ENCODE assay signal across 8 cellular contexts in the genomic region with DNA sequence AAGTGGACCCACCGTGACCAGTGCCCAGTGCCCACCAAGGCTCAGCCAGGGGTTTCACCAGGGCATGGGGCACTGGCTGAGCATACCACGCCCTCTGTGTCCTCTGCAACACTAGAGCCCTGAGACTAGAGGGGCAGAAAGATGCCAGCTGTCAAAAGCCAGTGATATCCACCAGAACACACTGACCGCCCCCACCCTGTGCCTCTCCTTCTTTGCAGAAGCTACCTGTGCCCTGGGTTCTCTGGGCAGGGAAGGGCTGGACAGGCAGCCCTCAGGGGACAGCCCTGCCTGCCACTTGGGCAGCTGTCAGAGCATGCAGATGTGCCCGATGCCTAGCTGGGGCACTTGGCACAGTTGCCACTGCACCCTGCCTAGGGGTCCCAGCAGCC. TPM values are rescaled to one million over a fixed set of nuclear protein-coding genes. Genes with fewer than 3 reads are reported as not detected.
DNase-seq lines count a peak whose midpoint lies in the region; ATAC-seq and TF ChIP-seq lines count a peak whose summit lies in the region.

No MANE protein-coding gene starts in this region.

- POLR2A ChIA-PET in HEK293 (lab: Yijun Ruan, JAX): interaction anchor here (1.2 to 1.3 kb wide), 2 partner anchors 10 to 33 kb away, joined by 3 to 4 read pairs; no protein-coding TSS in a partner anchor

- peaks cover 75% of the 10 kb centered on the region for H3K4me1 Mint-ChIP-seq in activated T-helper 1 cell treated with anti-CD3 and anti-CD28 coated beads, Interleukin-12 subunit alpha, Interleukin-12 subunit beta, Interleukin-2, Interleukin-4 antibody, amounts not matched to agents 30 ng/mL and 10 ng/mL and 1 ng/mL, durations not matched to agents 14 hours and 24 hours and 36 hours (ENCODE audit: low read depth)

- ATAC-seq in HG03432 (IDR thresholded peaks at IDR 0.05; ENCODE audit: unreplicated experiment): no peak

- intact Hi-C loops in activated T-helper 1 cell treated with anti-CD3 and anti-CD28 coated beads, Interleukin-12 subunit alpha, Interleukin-12 subunit beta, Interleukin-2, Interleukin-4 antibody, amounts not matched to agents 30 ng/mL and 10 ng/mL and 1 ng/mL, durations not matched to agents 14 hours and 24 hours and 36 hours (cut with micrococcal nuclease): loop anchor here (1.0 to 10.0 kb wide), 8 partner anchors 16 to 389 kb away; a partner anchor contains a TSS

- H3K27ac Mint-ChIP-seq in activated T-helper 1 cell treated with anti-CD3 and anti-CD28 coated beads, Interleukin-12 subunit alpha, Interleukin-12 subunit beta, Interleukin-2, Interleukin-4 antibody, amounts not matched to agents 30 ng/mL and 10 ng/mL and 1 ng/mL, durations not matched to agents 14 hours and 24 hours and 36 hours: peak overlapping the region; percentile 90

- H3K9ac ChIP-seq in skeletal muscle tissue (ENCODE audit: low read depth in 1 of 3, low read length in 3 of 3): peak overlapping the region; percentile 74 to 87 (median 78)

- CTCF ChIA-PET in HEK293 (lab: Yijun Ruan, JAX): interaction anchor here (0.5 to 2.7 kb wide), 22 partner anchors 9 to 1197 kb away, joined by 3 to 17 read pairs (median 5); a partner anchor contains a TSS

- H3K9me3 ChIP-seq in HEK293 (ENCODE audit: control insufficient read depth, insufficient read depth, low read depth, low read length) (no peaks in the 10 kb centered on the region), right atrium auricular region (no peaks in the 10 kb centered on the region), skeletal muscle tissue (ENCODE audit: control insufficient read depth in 3 of 3, low read length in 3 of 3) (no peaks in the 10 kb centered on the region)

- H3K4me3 Mint-ChIP-seq in activated T-helper 1 cell treated with anti-CD3 and anti-CD28 coated beads, Interleukin-12 subunit alpha, Interleukin-12 subunit beta, Interleukin-2, Interleukin-4 antibody, amounts not matched to agents 30 ng/mL and 10 ng/mL and 1 ng/mL, durations not matched to agents 14 hours and 24 hours and 36 hours: peak overlapping the region; percentile 84

- TF ChIP-seq CTCF in HEK293 (tag by site-specific recombination; IDR thresholded peaks at IDR 0.05) (no peak), right atrium auricular region (IDR thresholded peaks at IDR 0.05) (no peak)

- H3K9me3 Mint-ChIP-seq in activated T-helper 1 cell treated with anti-CD3 and anti-CD28 coated beads, Interleukin-12 subunit alpha, Interleukin-12 subunit beta, Interleukin-2, Interleukin-4 antibody, amounts not matched to agents 30 ng/mL and 10 ng/mL and 1 ng/mL, durations not matched to agents 14 hours and 24 hours and 36 hours: peaks cover 3% of the 10 kb centered on the region

- H3K36me3 Mint-ChIP-seq in activated T-helper 1 cell treated with anti-CD3 and anti-CD28 coated beads, Interleukin-12 subunit alpha, Interleukin-12 subunit beta, Interleukin-2, Interleukin-4 antibody, amounts not matched to agents 30 ng/mL and 10 ng/mL and 1 ng/mL, durations not matched to agents 14 hours and 24 hours and 36 hours (ENCODE audit: low read depth): peaks cover 17% of the 10 kb centered on the region

- no peak for DNase-seq in activated T-helper 1 cell treated with anti-CD3 and anti-CD28 coated beads, Interleukin-12 subunit alpha, Interleukin-12 subunit beta, Interleukin-2, Interleukin-4 antibody, amounts not matched to agents 30 ng/mL and 10 ng/mL and 1 ng/mL, durations not matched to agents 14 hours and 24 hours and 36 hours (ENCODE audit: low spot score)
- DNase-seq in right atrium auricular region (ENCODE audit: low spot score) (no peak), G401 (ENCODE audit: low spot score) (no peak), DMS114 treated with DMSO at 0.1 percent for 48 hours (lab: John Stamatoyannopoulos, UW; ENCODE audit: unreplicated experiment) (no peak), NCI-H1092 (lab: John Stamatoyannopoulos, UW) (no peak)

- no peak overlapping the region for H3K27ac ChIP-seq in HEK293 (ENCODE audit: extremely low read depth, low read depth, low read length)
- peak overlapping the region; percentile 91 to 93 for H3K27ac ChIP-seq in right atrium auricular region
- peak overlapping the region; percentile 77 for H3K27ac ChIP-seq in skeletal muscle tissue (ENCODE audit: low read depth, low read length)

- H3K27me3 ChIP-seq in right atrium auricular region: no peaks in the 10 kb centered on the region
- H3K27me3 ChIP-seq in skeletal muscle tissue (ENCODE audit: control insufficient read depth in 3 of 3, insufficient read depth in 3 of 3, low read length in 3 of 3): no peaks in the 10 kb centered on the region

- H3K4me3 ChIP-seq in HEK293 (ENCODE audit: low read depth, low read length): peak overlapping the region; percentile 39
- peak overlapping the region; percentile 69 to 87 for H3K4me3 ChIP-seq in right atrium auricular region
- H3K4me3 ChIP-seq in skeletal muscle tissue (ENCODE audit: low read length in 3 of 3): peak overlapping the region; percentile 77 to 82 (median 81)

- H3K27me3 Mint-ChIP-seq in activated T-helper 1 cell treated with anti-CD3 and anti-CD28 coated beads, Interleukin-12 subunit alpha, Interleukin-12 subunit beta, Interleukin-2, Interleukin-4 antibody, amounts not matched to agents 30 ng/mL and 10 ng/mL and 1 ng/mL, durations not matched to agents 14 hours and 24 hours and 36 hours (ENCODE audit: insufficient read depth): no peaks in the 10 kb centered on the region

- H3K4me1 ChIP-seq in HEK293 (ENCODE audit: control insufficient read depth, insufficient read depth, low read length): no peaks in the 10 kb centered on the region; the same call in 1 of the 2 replicates
- H3K4me1 ChIP-seq in right atrium auricular region: peaks cover 3 to 79% of the 10 kb centered on the region in 2 donors
- H3K4me1 ChIP-seq in skeletal muscle tissue (ENCODE audit: control insufficient read depth in 3 of 3, insufficient read depth in 3 of 3, low read length in 3 of 3): peaks cover 70 to 77% (median 73%) of the 10 kb centered on the region in 3 donors

- no peaks in the 10 kb centered on the region for H3K36me3 ChIP-seq in HEK293 (ENCODE audit: control insufficient read depth in 2 of 2, insufficient read depth in 1 of 2, low read length in 2 of 2)
- no peaks in the 10 kb centered on the region for H3K36me3 ChIP-seq in right atrium auricular region
- H3K36me3 ChIP-seq in skeletal muscle tissue (ENCODE audit: control insufficient read depth in 3 of 3, insufficient read depth in 3 of 3, low read length in 3 of 3): no peaks in the 10 kb centered on the region

- in situ Hi-C loops in G401 (cut with HindIII; ENCODE audit: low sequenced_read_pairs): no loop called here

TF ChIP-seq in HEK293, 187 proteins besides CTCF, POLR2A, EP300 and RAD21 (continues in another document):
- TF ChIP-seq GLIS2 (tag by site-specific recombination; IDR thresholded peaks at IDR 0.05) (no peak), ZNF555 (tag by site-specific recombination; conservative IDR thresholded peaks at IDR 0.05) (no peak), EGR2 (tag by site-specific recombination; IDR thresholded peaks at IDR 0.05; ENCODE audit: low read depth) (no peak), GLI4 (tag by site-specific recombination; IDR thresholded peaks at IDR 0.05) (no peak)
- TF ChIP-seq, protein P1, sequence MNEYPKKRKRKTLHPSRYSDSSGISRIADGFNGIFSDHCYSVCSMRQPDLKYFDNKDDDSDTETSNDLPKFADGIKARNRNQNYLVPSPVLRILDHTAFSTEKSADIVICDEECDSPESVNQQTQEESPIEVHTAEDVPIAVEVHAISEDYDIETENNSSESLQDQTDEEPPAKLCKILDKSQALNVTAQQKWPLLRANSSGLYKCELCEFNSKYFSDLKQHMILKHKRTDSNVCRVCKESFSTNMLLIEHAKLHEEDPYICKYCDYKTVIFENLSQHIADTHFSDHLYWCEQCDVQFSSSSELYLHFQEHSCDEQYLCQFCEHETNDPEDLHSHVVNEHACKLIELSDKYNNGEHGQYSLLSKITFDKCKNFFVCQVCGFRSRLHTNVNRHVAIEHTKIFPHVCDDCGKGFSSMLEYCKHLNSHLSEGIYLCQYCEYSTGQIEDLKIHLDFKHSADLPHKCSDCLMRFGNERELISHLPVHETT (tag by site-specific recombination; IDR thresholded peaks at IDR 0.05): no peak
- TF ChIP-seq, protein P2, sequence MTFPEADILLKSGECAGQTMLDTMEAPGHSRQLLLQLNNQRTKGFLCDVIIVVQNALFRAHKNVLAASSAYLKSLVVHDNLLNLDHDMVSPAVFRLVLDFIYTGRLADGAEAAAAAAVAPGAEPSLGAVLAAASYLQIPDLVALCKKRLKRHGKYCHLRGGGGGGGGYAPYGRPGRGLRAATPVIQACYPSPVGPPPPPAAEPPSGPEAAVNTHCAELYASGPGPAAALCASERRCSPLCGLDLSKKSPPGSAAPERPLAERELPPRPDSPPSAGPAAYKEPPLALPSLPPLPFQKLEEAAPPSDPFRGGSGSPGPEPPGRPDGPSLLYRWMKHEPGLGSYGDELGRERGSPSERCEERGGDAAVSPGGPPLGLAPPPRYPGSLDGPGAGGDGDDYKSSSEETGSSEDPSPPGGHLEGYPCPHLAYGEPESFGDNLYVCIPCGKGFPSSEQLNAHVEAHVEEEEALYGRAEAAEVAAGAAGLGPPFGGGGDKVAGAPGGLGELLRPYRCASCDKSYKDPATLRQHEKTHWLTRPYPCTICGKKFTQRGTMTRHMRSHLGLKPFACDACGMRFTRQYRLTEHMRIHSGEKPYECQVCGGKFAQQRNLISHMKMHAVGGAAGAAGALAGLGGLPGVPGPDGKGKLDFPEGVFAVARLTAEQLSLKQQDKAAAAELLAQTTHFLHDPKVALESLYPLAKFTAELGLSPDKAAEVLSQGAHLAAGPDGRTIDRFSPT (tag by site-specific recombination; IDR thresholded peaks at IDR 0.05): no peak

RNA-seq across cellular contexts. Expression of a gene that starts 0.5 kb away (rescaled TPM):
- total RNA-seq in activated T-helper 1 cell treated with anti-CD3 and anti-CD28 coated beads, Interleukin-12 subunit alpha, Interleukin-12 subunit beta, Interleukin-2, Interleukin-4 antibody, amounts not matched to agents 30 ng/mL and 10 ng/mL and 1 ng/mL, durations not matched to agents 14 hours and 24 hours and 36 hours: 114 and 115 TPM in 2 replicates
- 10 to 100 TPM; 36.1 to 56.0 TPM for total RNA-seq in right atrium auricular region
- 13.6 TPM for total RNA-seq in skeletal muscle tissue
- 1.2 and 1.5 TPM in 2 replicates for total RNA-seq in G401 (2014; rRNA removed; shearing (Covaris generic))

RNA-seq across cellular contexts. Expression of a gene that starts 53.2 kb away (rescaled TPM):
- total RNA-seq in activated T-helper 1 cell treated with anti-CD3 and anti-CD28 coated beads, Interleukin-12 subunit alpha, Interleukin-12 subunit beta, Interleukin-2, Interleukin-4 antibody, amounts not matched to agents 30 ng/mL and 10 ng/mL and 1 ng/mL, durations not matched to agents 14 hours and 24 hours and 36 hours: 0.18 and 0.32 TPM in 2 replicates
- 1 to 10 TPM in 1 of 2 donors, not detected in 1; 1.3 TPM for total RNA-seq in right atrium auricular region
- not detected for total RNA-seq in skeletal muscle tissue
- not detected in 2 replicates for total RNA-seq in G401 (2014; rRNA removed; shearing (Covaris generic))
